ENCODE assay signal across 9 cellular contexts in genomic region chr16:30382398-30383015, GRCh38. TPM values are rescaled to one million over a fixed set of nuclear protein-coding genes. Genes with fewer than 3 reads are reported as not detected.
DNase-seq lines count a peak whose midpoint lies in the region; ATAC-seq and TF ChIP-seq lines count a peak whose summit lies in the region.
"Had no signal": no experiment of that assay in that cellular context is flagged by ENCODE, and none has a peak within 500 bp of the region (broad histone marks: within the 10 kb centered on the region; RNA-seq: fewer than 3 reads in every experiment).

Gene SEPTIN1 (minus strand): TSS chr16:30382561. CDS start chr16:30382542, 19 bp downstream.

- H2AFZ ChIP-seq in Karpas-422 (ENCODE audit: low read length): peak within 1 kb of the TSS; percentile 76

- H3K4me2 ChIP-seq in Karpas-422 (ENCODE audit: low read depth, low read length, poor library complexity, severe bottlenecking): peak within 1 kb of the TSS; percentile 72

- H3K27me3 ChIP-seq in CD8-positive, alpha-beta T cell (ENCODE audit: insufficient read depth, low read length): no peaks in the 10 kb centered on the region
- H3K27me3 ChIP-seq in Karpas-422 (ENCODE audit: low read length) (no peaks in the 10 kb centered on the region), rectal smooth muscle tissue (ENCODE audit: control insufficient read depth, insufficient read depth, low read length) (no peaks in the 10 kb centered on the region)

- peak within 1 kb of the TSS; percentile 64 for H3K27ac ChIP-seq in CD8-positive, alpha-beta T cell (ENCODE audit: low read depth, low read length)
- H3K27ac ChIP-seq in Karpas-422 (ENCODE audit: low read length): peak within 1 kb of the TSS; percentile 65
- H3K27ac ChIP-seq in rectal smooth muscle tissue (ENCODE audit: low read depth, low read length): no peak within 1 kb of the TSS

- H3K79me2 ChIP-seq in Karpas-422 (ENCODE audit: low read length): peaks cover 22% of the 10 kb centered on the region

- peak; percentile 27 for ATAC-seq in CD8-positive, alpha-beta T cell
- peak; percentile 56 for ATAC-seq in activated T-helper 17 cell treated with anti-CD3 and anti-CD28 coated beads, Interleukin-2, amount 50 U/mL, for 72 hours (replicated peaks)
- no peak for ATAC-seq in HG02870 (IDR thresholded peaks at IDR 0.05; ENCODE audit: unreplicated experiment)
- no peak for ATAC-seq in HG02571 (IDR thresholded peaks at IDR 0.05; ENCODE audit: unreplicated experiment)
- ATAC-seq: right cardiac atrium had no signal

- peaks cover 23% of the 10 kb centered on the region for H3K36me3 Mint-ChIP-seq in CD8-positive, alpha-beta T cell
- peaks cover 44% of the 10 kb centered on the region for H3K36me3 Mint-ChIP-seq in activated T-helper 17 cell treated with anti-CD3 and anti-CD28 coated beads, Interleukin-2, amount 50 U/mL, for 72 hours (ENCODE audit: low read depth)

- TF ChIP-seq CTCF in CD8-positive, alpha-beta T cell (IDR thresholded peaks at IDR 0.05): no peak

- H3K4me1 Mint-ChIP-seq in CD8-positive, alpha-beta T cell (ENCODE audit: low read depth): peaks cover 59% of the 10 kb centered on the region
- H3K4me1 Mint-ChIP-seq in activated T-helper 17 cell treated with anti-CD3 and anti-CD28 coated beads, Interleukin-2, amount 50 U/mL, for 72 hours: peaks cover 14% of the 10 kb centered on the region

- H3K9me2 ChIP-seq in Karpas-422 (replicated peaks; ENCODE audit: insufficient read depth, low read length): no peaks in the 10 kb centered on the region

- intact Hi-C loops in CD8-positive, alpha-beta T cell (cut with DNase I, micrococcal nuclease): loop anchor here (1.0 kb wide), 2 partner anchors 12 to 13 kb away; partner anchors contain the start of genes ZNF48 (in 2 of the 2) and TBC1D10B (in 1 of the 2)

- POLR2A ChIA-PET in CD8-positive, alpha-beta T cell (lab: Charles Lee): interaction anchor here (0.5 to 5.9 kb wide), 25 partner anchors 9 to 519 kb away, joined by 3 to 65 read pairs (median 4); partner anchors contain the start of genes ALDOA, CD2BP2, CORO1A and DCTPP1

- peak within 1 kb of the TSS; percentile 88 for H3K4me3 Mint-ChIP-seq in CD8-positive, alpha-beta T cell
- H3K4me3 Mint-ChIP-seq in activated T-helper 17 cell treated with anti-CD3 and anti-CD28 coated beads, Interleukin-2, amount 50 U/mL, for 72 hours: peak within 1 kb of the TSS; percentile 85

- H3K4me3 ChIP-seq in CD8-positive, alpha-beta T cell (ENCODE audit: low read depth, low read length): peak within 1 kb of the TSS; percentile 69
- peak within 1 kb of the TSS; percentile 77 for H3K4me3 ChIP-seq in Karpas-422 (ENCODE audit: low read length)
- peak within 1 kb of the TSS; percentile 38 for H3K4me3 ChIP-seq in rectal smooth muscle tissue (ENCODE audit: low read length)

- no peaks in the 10 kb centered on the region for H3K9me3 ChIP-seq in CD8-positive, alpha-beta T cell (ENCODE audit: low read length)
- H3K9me3 ChIP-seq in Karpas-422 (ENCODE audit: low read length): no peaks in the 10 kb centered on the region

- peak within 1 kb of the TSS; percentile 100 for H3K27ac Mint-ChIP-seq in CD8-positive, alpha-beta T cell
- H3K27ac Mint-ChIP-seq in activated T-helper 17 cell treated with anti-CD3 and anti-CD28 coated beads, Interleukin-2, amount 50 U/mL, for 72 hours: peak within 1 kb of the TSS; percentile 81

- CTCF ChIA-PET in CD8-positive, alpha-beta T cell (lab: Charles Lee): interaction anchor here (1.2 to 5.8 kb wide), 7 partner anchors 12 to 291 kb away, joined by 4 to 50 read pairs (median 6); partner anchors contain the start of genes CD2BP2, TBC1D10B, TBX6 and ZNF48

- peak within 1 kb of the TSS; percentile 80 for H3K9ac ChIP-seq in Karpas-422 (ENCODE audit: low read length)
- no peak within 1 kb of the TSS for H3K9ac ChIP-seq in rectal smooth muscle tissue (ENCODE audit: low read length)

- 0 out of 2 replicates have a peak, but pooled peaks cover 4% of the 10 kb centered on the region for H4K20me1 ChIP-seq in Karpas-422 (ENCODE audit: insufficient read depth, low read depth, low read length)

- H3K27me3 Mint-ChIP-seq in CD8-positive, alpha-beta T cell (ENCODE audit: low read depth): no peaks in the 10 kb centered on the region
- H3K27me3 Mint-ChIP-seq in activated T-helper 17 cell treated with anti-CD3 and anti-CD28 coated beads, Interleukin-2, amount 50 U/mL, for 72 hours: no peaks in the 10 kb centered on the region

- H3K36me3 ChIP-seq in CD8-positive, alpha-beta T cell (ENCODE audit: insufficient read depth, low read length): no peaks in the 10 kb centered on the region
- H3K36me3 ChIP-seq in Karpas-422 (ENCODE audit: insufficient read depth, low read length): no peaks in the 10 kb centered on the region
- H3K36me3 ChIP-seq in rectal smooth muscle tissue (ENCODE audit: control insufficient read depth, insufficient read depth, low read length): no peaks in the 10 kb centered on the region

- peak; percentile 54 to 90 (median 74) for DNase-seq in CD8-positive, alpha-beta T cell
- DNase-seq in Karpas-422: peak; percentile 81
- DNase-seq in EL: no peak
- no peak for DNase-seq in AG08396 (ENCODE audit: low spot score)

- H3K4me1 ChIP-seq in CD8-positive, alpha-beta T cell (ENCODE audit: insufficient read depth, low read length): peaks cover 48% of the 10 kb centered on the region
- H3K4me1 ChIP-seq in Karpas-422 (ENCODE audit: low read length) (peaks cover 47% of the 10 kb centered on the region), rectal smooth muscle tissue (ENCODE audit: control insufficient read depth, insufficient read depth, low read length) (peaks cover 5% of the 10 kb centered on the region)

- no peaks in the 10 kb centered on the region for H3K9me3 Mint-ChIP-seq in CD8-positive, alpha-beta T cell
- no peaks in the 10 kb centered on the region for H3K9me3 Mint-ChIP-seq in activated T-helper 17 cell treated with anti-CD3 and anti-CD28 coated beads, Interleukin-2, amount 50 U/mL, for 72 hours

RNA-seq across cellular contexts. Expression of gene SEPTIN1, which starts in this region (rescaled TPM):
- total RNA-seq in CD8-positive, alpha-beta T cell: 100 to 1,000 TPM; 147 to 150 TPM
- total RNA-seq in Karpas-422 (2014; rRNA removed; shearing (Covaris generic); ENCODE audit: low replicate concordance): 64.1 and 117 TPM in 2 replicates
- total RNA-seq in activated T-helper 17 cell treated with anti-CD3 and anti-CD28 coated beads, Interleukin-2, amount 50 U/mL, for 72 hours: 100 to 1,000 TPM; 198 to 216 TPM

Comparison
In these comparisons a context has a peak if more than half of its experiments do, and no peak if none do; other contexts are left out.
1. ATAC-seq: peak in CD8-positive, alpha-beta T cell (single experiment) and activated T-helper 17 cell treated with anti-CD3 and anti-CD28 coated beads, Interleukin-2, amount 50 U/mL, for 72 hours (single experiment); none in HG02870 (single experiment) and HG02571 (single experiment).
2. DNase-seq: peak in CD8-positive, alpha-beta T cell (7 of 7) and Karpas-422 (single experiment); none in EL (single experiment) and AG08396 (single experiment).
3. Peak in every context shown above with its lines, with median percentiles within 50 percentile points of each other: H3K4me3 ChIP-seq.